8 cellular contexts compared by ENCODE assay signal in the genomic region with DNA sequence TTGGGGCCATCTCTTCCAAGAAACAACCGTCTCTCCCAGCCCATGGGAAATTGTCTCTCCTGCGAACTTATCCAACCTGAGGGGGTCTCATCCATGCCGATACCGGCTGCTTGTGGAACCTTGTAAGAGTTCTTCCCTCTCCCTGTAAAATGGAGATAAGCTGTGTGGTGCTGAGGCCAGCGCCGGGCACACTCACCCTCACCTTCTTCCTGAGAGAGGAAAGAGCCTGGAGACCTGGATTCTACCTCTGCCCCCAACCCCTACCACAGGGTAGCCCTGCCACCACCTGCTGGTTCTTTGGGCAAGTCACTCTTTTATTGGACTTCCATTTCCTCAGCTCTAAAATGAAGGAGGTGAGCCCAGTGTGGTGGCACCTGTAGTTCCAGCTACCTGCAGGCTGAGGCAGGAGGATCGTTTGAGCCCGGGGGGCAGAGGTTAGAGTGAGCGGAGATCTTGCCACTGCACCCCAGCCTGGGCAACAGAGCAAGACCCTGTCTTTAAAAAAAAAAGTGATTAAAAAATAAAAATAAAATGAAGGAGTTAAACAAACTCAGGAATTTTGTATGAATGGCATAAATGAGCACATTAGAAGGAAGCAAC. TPM values are rescaled to one million over a fixed set of nuclear protein-coding genes. Genes with fewer than 3 reads are reported as not detected.
DNase-seq lines count a peak whose midpoint lies in the region; ATAC-seq and TF ChIP-seq lines count a peak whose summit lies in the region.

No MANE protein-coding gene starts in this region.

- no peaks in the 10 kb centered on the region for H3K36me3 ChIP-seq in CD8-positive, alpha-beta T cell (ENCODE audit: insufficient read depth, low read length)

- H3K27me3 Mint-ChIP-seq in CD8-positive, alpha-beta T cell (ENCODE audit: low read depth), result peaks cover 4% of the 10 kb centered on the region
- no peaks in the 10 kb centered on the region for H3K27me3 Mint-ChIP-seq in naive B cell

- H3K4me3 ChIP-seq in CD8-positive, alpha-beta T cell (ENCODE audit: low read depth, low read length), result peak overlapping the region; percentile 69
- peak overlapping the region; percentile 54 for H3K4me3 ChIP-seq in NB4 (ENCODE audit: low read depth, low read length)
- peak overlapping the region; percentile 71 for H3K4me3 ChIP-seq in coronary artery

- POLR2A ChIA-PET in CD8-positive, alpha-beta T cell (lab: Charles Lee), result interaction anchor here (1.0 kb wide), 1 partner anchor 9 kb away, joined by 3 read pairs; no protein-coding TSS in a partner anchor

- H3K36me3 Mint-ChIP-seq in CD8-positive, alpha-beta T cell, result no peaks in the 10 kb centered on the region
- H3K36me3 Mint-ChIP-seq in naive B cell, result no peaks in the 10 kb centered on the region

- no peak for DNase-seq in CD8-positive, alpha-beta T cell
- no peak for DNase-seq in NB4 (ENCODE audit: low read depth)
- no peak for DNase-seq in coronary artery (ENCODE audit: low spot score)
- DNase-seq in naive B cell, result no peak
- no peak for DNase-seq in COLO668 (lab: John Stamatoyannopoulos, UW; ENCODE audit: unreplicated experiment)

- H3K9me3 ChIP-seq in CD8-positive, alpha-beta T cell (ENCODE audit: low read length), result no peaks in the 10 kb centered on the region

- peak overlapping the region; percentile 85 for H3K4me3 Mint-ChIP-seq in CD8-positive, alpha-beta T cell
- peak overlapping the region; percentile 75 to 92 (median 88) for H3K4me3 Mint-ChIP-seq in naive B cell

- no peaks in the 10 kb centered on the region for H3K9me3 Mint-ChIP-seq in CD8-positive, alpha-beta T cell
- no peaks in the 10 kb centered on the region for H3K9me3 Mint-ChIP-seq in naive B cell

- CTCF ChIA-PET in CD8-positive, alpha-beta T cell (lab: Charles Lee), result no interaction called here

- H3K27ac ChIP-seq in CD8-positive, alpha-beta T cell (ENCODE audit: low read depth, low read length), result no peak overlapping the region
- peak overlapping the region; percentile 70 to 88 for H3K27ac ChIP-seq in coronary artery

- no peak for TF ChIP-seq CTCF in CD8-positive, alpha-beta T cell (IDR thresholded peaks at IDR 0.05)
- TF ChIP-seq CTCF in NB4 (IDR thresholded peaks at IDR 0.05; ENCODE audit: low read depth, low read length) (no peak), coronary artery (IDR thresholded peaks at IDR 0.05) (no peak)

- H3K4me1 Mint-ChIP-seq in CD8-positive, alpha-beta T cell (ENCODE audit: low read depth), result peaks cover 9% of the 10 kb centered on the region
- H3K4me1 Mint-ChIP-seq in naive B cell, result peaks cover 29 to 45% (median 32%) of the 10 kb centered on the region in 3 donors

- intact Hi-C loops in CD8-positive, alpha-beta T cell (cut with DNase I, micrococcal nuclease), result no loop called here

- TF ChIP-seq POLR2A in NB4 (IDR thresholded peaks at IDR 0.05; ENCODE audit: extremely low read depth, insufficient read length), result no peak

- peak overlapping the region; percentile 22 for H3K27ac Mint-ChIP-seq in CD8-positive, alpha-beta T cell
- peak overlapping the region; percentile 88 to 97 (median 94) for H3K27ac Mint-ChIP-seq in naive B cell

- no peak for ATAC-seq in CD8-positive, alpha-beta T cell
- ATAC-seq in naive B cell (ENCODE audit: low read depth in 2 of 2) (no peak), HG03095 (IDR thresholded peaks at IDR 0.05; ENCODE audit: unreplicated experiment) (no peak), GM21723 (IDR thresholded peaks at IDR 0.05; ENCODE audit: unreplicated experiment) (no peak), GM21528 (IDR thresholded peaks at IDR 0.05; ENCODE audit: low FRiP score, unreplicated experiment) (no peak)

- H3K27me3 ChIP-seq in CD8-positive, alpha-beta T cell (ENCODE audit: insufficient read depth, low read length), result no peaks in the 10 kb centered on the region

- peaks cover 5% of the 10 kb centered on the region for H3K4me1 ChIP-seq in CD8-positive, alpha-beta T cell (ENCODE audit: insufficient read depth, low read length)

RNA-seq across cellular contexts. Expression of gene PSAP, which starts 38.4 kb away (rescaled TPM):
- total RNA-seq in CD8-positive, alpha-beta T cell, result 100 to 1,000 TPM; 156 to 161 TPM
- polyA plus RNA-seq in naive B cell (ENCODE audit: low read depth in 6 of 6), result 100 to 1,000 TPM; 476 to 761 (median 550) TPM
